In the genomic region with DNA sequence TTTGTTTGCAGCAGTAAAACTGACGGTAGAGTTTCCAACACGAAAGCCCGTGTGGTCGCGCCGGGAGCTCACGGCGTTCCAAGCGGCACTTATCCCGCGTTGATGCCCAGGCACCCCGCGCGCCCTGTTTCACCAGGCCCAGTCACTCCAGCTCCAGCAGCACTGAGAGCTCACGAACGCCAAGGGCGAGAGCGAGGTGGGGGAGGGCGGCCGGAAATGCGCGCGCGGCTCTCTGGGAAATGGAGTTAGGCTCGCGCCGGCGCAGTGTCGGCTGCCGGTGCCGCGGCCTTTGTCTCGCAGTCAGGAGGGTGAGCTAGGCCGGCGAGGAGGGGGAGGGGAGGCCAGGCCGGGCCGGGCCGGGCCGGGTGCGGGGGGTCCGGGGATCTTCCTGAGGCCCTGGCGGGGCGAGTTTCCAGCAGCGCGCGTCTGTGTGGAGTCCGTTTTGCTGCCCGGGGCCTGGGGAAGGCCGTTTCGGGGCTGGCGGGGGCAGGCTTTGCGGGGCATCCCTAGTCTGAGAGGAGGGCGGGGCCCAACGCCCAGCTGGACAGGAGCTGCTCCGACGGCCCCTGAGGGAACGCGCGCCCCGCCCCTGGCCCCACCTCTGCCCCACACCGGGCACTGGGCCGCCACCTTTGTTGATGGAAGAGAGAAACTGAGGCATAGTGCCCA, we compare ENCODE assay signal across 8 cellular contexts. TPM values are rescaled to one million over a fixed set of nuclear protein-coding genes. Genes with fewer than 3 reads are reported as not detected.
A peak's percentile ranks its signal among the peaks of the same experiment; 100 is the strongest.
DNase-seq lines count a peak whose midpoint lies in the region; ATAC-seq and TF ChIP-seq lines count a peak whose summit lies in the region.

Gene ZNF135, plus strand, starts transcription at position 280 of the 669 bp plus-strand sequence. CDS start 721 bp downstream, outside the sequence.

- peak; percentile 91 for ATAC-seq in upper lobe of right lung
- no peak for ATAC-seq in HG02885 (IDR thresholded peaks at IDR 0.05; ENCODE audit: poor library complexity, unreplicated experiment)
- ATAC-seq in GM18858 (IDR thresholded peaks at IDR 0.05; ENCODE audit: unreplicated experiment), result no peak

- TF ChIP-seq CTCF in upper lobe of right lung (IDR thresholded peaks at IDR 0.05), result no peak

- intact Hi-C loops in upper lobe of right lung (cut with DNase I), result no loop called here

- H3K4me3 ChIP-seq in iPS-11a (ENCODE audit: low read depth, low read length), result peak within 1 kb of the TSS; percentile 24
- peak within 1 kb of the TSS; percentile 66 for H3K4me3 ChIP-seq in upper lobe of right lung

- peaks cover 4% of the 10 kb centered on the region for H3K9me3 ChIP-seq in upper lobe of right lung

- DNase-seq in GM03348 (ENCODE audit: low spot score) (peak; percentile 92), T-helper 9 cell (peak; percentile 5), brain pericyte (ENCODE audit: low read depth, low spot score) (peak; percentile 64), retina (peak; percentile 94), upper lobe of right lung (peak; percentile 83)

- no peaks in the 10 kb centered on the region for H3K36me3 ChIP-seq in upper lobe of right lung

- H3K4me1 ChIP-seq in upper lobe of right lung, result no peaks in the 10 kb centered on the region

- H3K27ac ChIP-seq in upper lobe of right lung, result peak within 1 kb of the TSS; percentile 89

- no peaks in the 10 kb centered on the region for H3K27me3 ChIP-seq in upper lobe of right lung

RNA-seq across cellular contexts. Expression of gene ZNF135, which starts in this region (rescaled TPM):
- 4.1 TPM for total RNA-seq in upper lobe of right lung

Comparison
In these comparisons a context has a peak if more than half of its experiments do, and no peak if none do; other contexts are left out.
1. DNase-seq: peak in every context shown above with its lines; median percentile 94 in retina; 92 in GM03348; 83 in upper lobe of right lung; 64 in brain pericyte; 5 in T-helper 9 cell.